Comparison of ENCODE assay signal across 13 cellular contexts in the genomic region with DNA sequence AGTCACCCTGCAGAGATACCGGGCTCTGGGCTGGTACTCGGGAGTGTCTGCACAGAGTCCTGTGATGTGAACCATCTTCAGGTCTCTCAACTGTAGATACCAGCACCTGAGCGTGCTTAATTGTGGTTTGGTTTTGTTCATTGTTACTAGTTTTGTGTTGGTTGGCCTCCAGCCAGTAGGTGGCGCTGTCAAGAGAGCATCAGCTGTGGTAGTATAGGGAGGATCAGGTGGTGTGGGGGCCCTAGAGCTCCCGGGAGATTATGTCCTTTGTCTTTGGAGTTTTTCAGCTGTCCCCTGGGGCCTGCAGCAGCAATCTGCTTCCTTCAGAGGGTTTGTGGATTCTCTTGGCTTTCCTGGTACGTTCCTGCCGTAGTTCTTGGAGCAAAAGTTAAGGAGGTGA.
DNase-seq lines count a peak whose midpoint lies in the region; ATAC-seq and TF ChIP-seq lines count a peak whose summit lies in the region.
"Had no signal": no experiment of that assay in that cellular context is flagged by ENCODE, and none has a peak within 500 bp of the region (broad histone marks: within the 10 kb centered on the region; RNA-seq: fewer than 3 reads in every experiment).

No MANE protein-coding gene starts in this region.

- H3K4me3 ChIP-seq in lower lobe of right lung = no peak overlapping the region
- H3K4me3 ChIP-seq: pancreas had no signal

- H3K36me3 Mint-ChIP-seq in WTC11 = peaks cover 21% of the 10 kb centered on the region

- H3K9me3 Mint-ChIP-seq in WTC11 = peaks cover 22% of the 10 kb centered on the region

- peak; percentile 68 for ATAC-seq in WTC11
- ATAC-seq in lower lobe of right lung = no peak
- ATAC-seq: activated T-cell treated with anti-CD3 and anti-CD28 coated beads, Interleukin-2, amount 50 U/mL, for 72 hours; pancreas had no signal

- no peak overlapping the region for H3K4me3 Mint-ChIP-seq in WTC11
- H3K4me3 Mint-ChIP-seq: activated T-cell treated with anti-CD3 and anti-CD28 coated beads, Interleukin-2, amount 50 U/mL, for 72 hours had no signal

- CTCF ChIA-PET in WTC11 (lab: Charles Lee) = interaction anchor here (0.6 to 2.5 kb wide), 16 partner anchors 10 to 815 kb away, joined by 3 to 19 read pairs (median 4); no protein-coding TSS in a partner anchor

- H3K27ac ChIP-seq in lower lobe of right lung = no peak overlapping the region
- H3K27ac ChIP-seq: pancreas had no signal

- H3K36me3 ChIP-seq in lower lobe of right lung = no peaks in the 10 kb centered on the region
- H3K36me3 ChIP-seq: pancreas had no signal

- peaks cover 10% of the 10 kb centered on the region for H3K4me1 ChIP-seq in lower lobe of right lung

- POLR2A ChIA-PET in WTC11 (lab: Charles Lee) = no interaction called here

- intact Hi-C loops in lower lobe of right lung (cut with DNase I) = no loop called here

- H3K4me1 Mint-ChIP-seq in WTC11 = peaks cover 75% of the 10 kb centered on the region

- DNase-seq in DMS 273 (lab: John Stamatoyannopoulos, UW; ENCODE audit: unreplicated experiment) (peak; percentile 17), DMS 273 treated with DMSO at 0.1 percent for 48 hours (lab: John Stamatoyannopoulos, UW) (no peak), GM20000 (ENCODE audit: low spot score) (no peak), WTC11 (ENCODE audit: low spot score) (peak; percentile 74), lower lobe of right lung (no peak), NCI-H1436 (lab: John Stamatoyannopoulos, UW) (no peak), HT-29 (ENCODE audit: low spot score) (no peak), COLO829 (ENCODE audit: low spot score) (no peak)
- DNase-seq: 8988T; activated T-cell treated with anti-CD3 and anti-CD28 coated beads, Interleukin-2, amount 50 U/mL, for 72 hours; EL; NCI-H1436 treated with DMSO at 0.1 percent for 48 hours; pancreas had no signal

- no peaks in the 10 kb centered on the region for H3K27me3 Mint-ChIP-seq in WTC11 (ENCODE audit: low read depth)

- no peaks in the 10 kb centered on the region for H3K27me3 ChIP-seq in lower lobe of right lung (ENCODE audit: low read depth)
- H3K27me3 ChIP-seq: pancreas had no signal

- H3K9me3 ChIP-seq in lower lobe of right lung = peaks cover 43% of the 10 kb centered on the region

- TF ChIP-seq CTCF in GM20000 (IDR thresholded peaks at IDR 0.05; ENCODE audit: extremely low read depth, missing control alignments) (peak; percentile 4), WTC11 (IDR thresholded peaks at IDR 0.05) (peak; percentile 84), lower lobe of right lung (IDR thresholded peaks at IDR 0.05) (peak; percentile 13)

- H3K27ac Mint-ChIP-seq in WTC11 = no peak overlapping the region

TF ChIP-seq in WTC11, 78 proteins besides CTCF, POLR2A, EP300 and RAD21:
- no peak for TF ChIP-seq NFATC4 (CRISPR knock-in tag; IDR thresholded peaks at IDR 0.05)
- TF ChIP-seq, protein P1, sequence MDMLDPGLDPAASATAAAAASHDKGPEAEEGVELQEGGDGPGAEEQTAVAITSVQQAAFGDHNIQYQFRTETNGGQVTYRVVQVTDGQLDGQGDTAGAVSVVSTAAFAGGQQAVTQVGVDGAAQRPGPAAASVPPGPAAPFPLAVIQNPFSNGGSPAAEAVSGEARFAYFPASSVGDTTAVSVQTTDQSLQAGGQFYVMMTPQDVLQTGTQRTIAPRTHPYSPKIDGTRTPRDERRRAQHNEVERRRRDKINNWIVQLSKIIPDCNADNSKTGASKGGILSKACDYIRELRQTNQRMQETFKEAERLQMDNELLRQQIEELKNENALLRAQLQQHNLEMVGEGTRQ (CRISPR knock-in tag; IDR thresholded peaks at IDR 0.05) = 0 out of 2 replicates have a peak, but pooled peaks have one; percentile 26

Comparison
In these comparisons a context has a peak if more than half of its experiments do, and no peak if none do; other contexts are left out.
1. DNase-seq: peak in DMS 273 (single experiment) and WTC11 (single experiment); none in DMS 273 treated with DMSO at 0.1 percent for 48 hours (single experiment), GM20000 (single experiment), lower lobe of right lung (single experiment), NCI-H1436 (single experiment), HT-29 (single experiment) and COLO829 (single experiment).
2. CTCF ChIP-seq: peak in every context shown above with its lines; median percentile 84 in WTC11; 13 in lower lobe of right lung; 4 in GM20000.